Comparison of ENCODE assay signal across 28 cellular contexts in genomic region chrX:3362956-3363355, GRCh38. TPM values are rescaled to one million over a fixed set of nuclear protein-coding genes. Genes with fewer than 3 reads are reported as not detected.
DNase-seq lines count a peak whose midpoint lies in the region; ATAC-seq, FAIRE-seq and TF ChIP-seq lines count a peak whose summit lies in the region.
"Had no signal": no experiment of that assay in that cellular context is flagged by ENCODE, and none has a peak within 500 bp of the region (broad histone marks: within the 10 kb centered on the region; RNA-seq: fewer than 3 reads in every experiment).

No MANE protein-coding gene starts in this region.

- intact Hi-C loops in prostate gland (cut with DNase I) (no loop called here), kidney (cut with DNase I) (no loop called here)

- no peak for TF ChIP-seq POLR2A in prostate gland (IDR thresholded peaks at IDR 0.05)

- H3K27ac ChIP-seq in prostate gland, result no peak overlapping the region
- H3K27ac ChIP-seq in kidney (ENCODE audit: low read depth in 2 of 2, low read length in 2 of 2), result no peak overlapping the region
- H3K27ac ChIP-seq: C4-2B, GM23248, left ventricle myocardium inferior, right atrium auricular region, suprapubic skin, upper lobe of right lung had no signal

- H3K27me3 ChIP-seq in prostate gland (replicated peaks; ENCODE audit: insufficient read depth), result no peaks in the 10 kb centered on the region
- H3K27me3 ChIP-seq: right atrium auricular region, suprapubic skin, upper lobe of right lung had no signal

- H3K9me3 ChIP-seq in prostate gland (no peaks in the 10 kb centered on the region), kidney (ENCODE audit: control insufficient read depth in 1 of 2, low read length in 2 of 2) (no peaks in the 10 kb centered on the region)
- H3K9me3 ChIP-seq: left ventricle myocardium inferior, right atrium auricular region, suprapubic skin, upper lobe of right lung had no signal

- H3K9ac ChIP-seq in kidney (ENCODE audit: low read length in 2 of 2), result no peak overlapping the region
- H3K9ac ChIP-seq: GM23248 had no signal

- ATAC-seq in HG03378 (IDR thresholded peaks at IDR 0.05; ENCODE audit: unreplicated experiment), result no peak
- ATAC-seq: T-helper 17 cell, upper lobe of right lung had no signal

- TF ChIP-seq CTCF in choroid plexus epithelial cell (conservative IDR thresholded peaks at IDR 0.05; ENCODE audit: low read depth, low read length) (no peak), prostate gland (IDR thresholded peaks at IDR 0.05) (no peak), kidney (IDR thresholded peaks at IDR 0.05; ENCODE audit: borderline replicate concordance, extremely low read depth, insufficient read depth) (no peak)

- WGBS in prostate gland, result 10% methylated on average over 4 of the region's 4 CpGs

- no peak for FAIRE-seq in kidney (lab: Jason Lieb, UNC)
- FAIRE-seq: small intestine had no signal

- no peaks in the 10 kb centered on the region for H3K36me3 ChIP-seq in prostate gland
- no peaks in the 10 kb centered on the region for H3K36me3 ChIP-seq in kidney (ENCODE audit: control insufficient read depth in 1 of 2, insufficient read depth in 2 of 2, low read length in 2 of 2)
- H3K36me3 ChIP-seq: left ventricle myocardium inferior, right atrium auricular region, suprapubic skin, upper lobe of right lung had no signal

- H3K4me3 ChIP-seq in choroid plexus epithelial cell (ENCODE audit: low read depth, low read length) (no peak overlapping the region), prostate gland (no peak overlapping the region), kidney (ENCODE audit: low read length in 2 of 2) (no peak overlapping the region)
- H3K4me3 ChIP-seq: GM23248, left ventricle myocardium inferior, right atrium auricular region, suprapubic skin, upper lobe of right lung had no signal

- H3K4me1 ChIP-seq in prostate gland (replicated peaks) (no peaks in the 10 kb centered on the region), kidney (ENCODE audit: control insufficient read depth in 1 of 2, insufficient read depth in 1 of 2, low read depth in 1 of 2, low read length in 2 of 2) (no peaks in the 10 kb centered on the region)
- H3K4me1 ChIP-seq: left ventricle myocardium inferior, right atrium auricular region, suprapubic skin, upper lobe of right lung had no signal

- DNase-seq in NCI-H510A treated with DMSO at 0.1 percent for 48 hours (lab: John Stamatoyannopoulos, UW), result peak; percentile 13
- no peak for DNase-seq in NCI-H510A (lab: John Stamatoyannopoulos, UW)
- peak; percentile 54 for DNase-seq in NCI-H446 treated with DMSO at 0.1 percent for 48 hours (lab: John Stamatoyannopoulos, UW)
- DNase-seq in choroid plexus epithelial cell (ENCODE audit: low read depth), result peak; percentile 50
- peak; percentile 46 for DNase-seq in prostate gland (ENCODE audit: low spot score)
- no peak for DNase-seq in NCI-H1436 (lab: John Stamatoyannopoulos, UW)
- DNase-seq in kidney, result no peak
- DNase-seq: activated CD4-positive, alpha-beta memory T cell treated with anti-CD3 and anti-CD28 coated beads, Interleukin-2, amount 10 ng/mL, durations not matched to agents 7 days and 5 days; activated CD4-positive, CD25-positive, alpha-beta regulatory T cell treated with anti-CD3 and anti-CD28 coated beads, Interleukin-2, amount 50 U/mL, for 72 hours; activated CD8-positive, alpha-beta memory T cell treated with anti-CD3 and anti-CD28 coated beads, Interleukin-2, amount 50 U/mL, for 4 hours; activated naive CD4-positive, alpha-beta T cell treated with anti-CD3 and anti-CD28 coated beads for 36 hours; COR-L47; GDM1; GM23248; IMR-90; left ventricle myocardium inferior; NCI-H1092; NCI-H2029; NCI-H226; SHP77; small intestine; stimulated activated naive CD4-positive, alpha-beta T cell treated with Interleukin-2 at 50 U/mL for 16 hours; T-helper 17 cell; upper lobe of right lung had no signal

RNA-seq across cellular contexts. Expression of gene MXRA5, which starts 16.5 kb away (rescaled TPM):
- 10 to 100 TPM in 1 of 2 donors, 1 to 10 TPM in 1; 7.4 to 13.1 TPM for total RNA-seq in prostate gland
- total RNA-seq in kidney, result 12.2 TPM
- polyA plus RNA-seq in kidney (ENCODE audit: insufficient read depth, low read depth, low replicate concordance), result 4.4 TPM
- total RNA-seq: activated CD4-positive, alpha-beta memory T cell treated with anti-CD3 and anti-CD28 coated beads, Interleukin-2, amount 10 ng/mL, durations not matched to agents 7 days and 5 days; activated naive CD4-positive, alpha-beta T cell treated with anti-CD3 and anti-CD28 coated beads for 36 hours; T-helper 17 cell had no signal

Comparison
In these comparisons a context has a peak if more than half of its experiments do, and no peak if none do; other contexts are left out.
1. DNase-seq: peak in NCI-H510A treated with DMSO at 0.1 percent for 48 hours (single experiment), NCI-H446 treated with DMSO at 0.1 percent for 48 hours (single experiment), choroid plexus epithelial cell (single experiment) and prostate gland (single experiment); none in NCI-H510A (single experiment), NCI-H1436 (single experiment) and kidney (single experiment).